Comparison of ENCODE assay signal across 17 cellular contexts in the genomic region with DNA sequence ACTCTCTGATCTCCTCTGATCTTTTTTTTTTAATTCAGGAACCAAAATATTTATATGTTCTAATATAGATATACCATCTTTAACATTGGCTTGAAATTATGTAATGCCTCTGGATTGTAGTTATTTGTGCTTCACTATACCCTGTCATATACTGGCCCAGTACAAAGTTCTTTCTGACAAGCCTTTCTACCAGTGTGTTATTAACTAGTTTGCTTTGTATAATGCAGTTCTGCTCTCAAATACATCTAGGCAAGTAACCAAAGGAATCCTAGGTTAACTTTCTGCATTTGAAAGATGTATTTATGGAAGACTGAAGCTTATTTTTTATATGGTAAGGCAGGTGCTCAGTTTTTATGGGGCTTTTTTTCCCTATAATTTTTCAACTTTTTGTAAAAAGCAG.
"Had no signal": no experiment of that assay in that cellular context is flagged by ENCODE, and none has a peak within 500 bp of the region (broad histone marks: within the 10 kb centered on the region; RNA-seq: fewer than 3 reads in every experiment).

No MANE protein-coding gene starts in this region.

- DNase-seq: activated CD4-positive, alpha-beta T cell treated with anti-CD3 and anti-CD28 coated beads for 1 hour; activated gamma-delta T cell; activated T-cell treated with anti-CD3 and anti-CD28 coated beads, Interleukin-2, amount 50 U/mL, for 72 hours; colonic mucosa; endodermal cell; foreskin keratinocyte; lower lobe of right lung; right cardiac atrium; stimulated activated CD4-positive, alpha-beta T cell treated with anti-CD3 and anti-CD28 coated beads, Interleukin-4, amount 100 ng/mL, for 24 hours; stomach; T-helper 2 cell; testis; upper lobe of right lung; WERI-Rb-1 had no signal

- H3K4me3 ChIP-seq: ascending aorta, colonic mucosa, lower lobe of right lung, stomach, testis, upper lobe of right lung had no signal

- H3K9me3 ChIP-seq: ascending aorta, colonic mucosa, lower lobe of right lung, stomach, testis, upper lobe of right lung had no signal

- H3K4me1 ChIP-seq: foreskin keratinocyte, testis had no signal

- H3K36me3 ChIP-seq: ascending aorta, colonic mucosa, lower lobe of right lung, stomach, upper lobe of right lung, WERI-Rb-1 had no signal

- ATAC-seq: activated T-cell treated with anti-CD3 and anti-CD28 coated beads, Interleukin-2, amount 50 U/mL, for 72 hours; foreskin keratinocyte; lower lobe of right lung; right cardiac atrium; stimulated activated effector memory CD8-positive, alpha-beta T cell treated with anti-CD3 and anti-CD28 coated beads, Interleukin-12 subunit alpha, Interleukin-12 subunit beta, amount 100 ng/mL, for 72 hours; upper lobe of right lung had no signal

- H3K27me3 ChIP-seq: ascending aorta, colonic mucosa, foreskin keratinocyte, stomach, testis, upper lobe of right lung had no signal

- H3K27ac ChIP-seq: colonic mucosa, epithelial cell of prostate, foreskin keratinocyte, lower lobe of right lung, testis, upper lobe of right lung, WERI-Rb-1 had no signal
